Comparison of ENCODE assay signal across 1 cellular context in genomic region chr10:18140149-18140956, GRCh38.
TF ChIP-seq lines count a peak whose summit lies in the region.

Gene CACNB2 (plus strand): TSS chr10:18140424.

TF ChIP-seq in A549, 52 proteins besides CTCF, POLR2A, EP300 and RAD21 (continued from another document):
- TF ChIP-seq TFCP2L1 (CRISPR knock-in tag; IDR thresholded peaks at IDR 0.05) (no peak), RCOR1 (IDR thresholded peaks at IDR 0.05; ENCODE audit: low read depth, low read length) (no peak), MAFK (IDR thresholded peaks at IDR 0.05; ENCODE audit: partially characterized antibody) (no peak), RNF2 (IDR thresholded peaks at IDR 0.05; ENCODE audit: borderline replicate concordance, low read depth) (no peak), MAZ (IDR thresholded peaks at IDR 0.05; ENCODE audit: borderline replicate concordance, low read depth, low read length) (no peak), FOSB (CRISPR knock-in tag; IDR thresholded peaks at IDR 0.05) (no peak), PHF8 (IDR thresholded peaks at IDR 0.05; ENCODE audit: borderline replicate concordance, low read depth) (no peak)
- TF ChIP-seq, protein P1, sequence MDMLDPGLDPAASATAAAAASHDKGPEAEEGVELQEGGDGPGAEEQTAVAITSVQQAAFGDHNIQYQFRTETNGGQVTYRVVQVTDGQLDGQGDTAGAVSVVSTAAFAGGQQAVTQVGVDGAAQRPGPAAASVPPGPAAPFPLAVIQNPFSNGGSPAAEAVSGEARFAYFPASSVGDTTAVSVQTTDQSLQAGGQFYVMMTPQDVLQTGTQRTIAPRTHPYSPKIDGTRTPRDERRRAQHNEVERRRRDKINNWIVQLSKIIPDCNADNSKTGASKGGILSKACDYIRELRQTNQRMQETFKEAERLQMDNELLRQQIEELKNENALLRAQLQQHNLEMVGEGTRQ (IDR thresholded peaks at IDR 0.05) = no peak
- TF ChIP-seq, protein P2, sequence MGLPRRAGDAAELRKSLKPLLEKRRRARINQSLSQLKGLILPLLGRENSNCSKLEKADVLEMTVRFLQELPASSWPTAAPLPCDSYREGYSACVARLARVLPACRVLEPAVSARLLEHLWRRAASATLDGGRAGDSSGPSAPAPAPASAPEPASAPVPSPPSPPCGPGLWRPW (IDR thresholded peaks at IDR 0.05) = no peak
